In genomic region chr6:14728396-14729024, GRCh38 we compare ENCODE assay signal across 8 cellular contexts.
DNase-seq lines count a peak whose midpoint lies in the region; ATAC-seq and TF ChIP-seq lines count a peak whose summit lies in the region.
"Had no signal": no experiment of that assay in that cellular context is flagged by ENCODE, and none has a peak within 500 bp of the region (broad histone marks: within the 10 kb centered on the region; RNA-seq: fewer than 3 reads in every experiment).

No MANE protein-coding gene starts in this region.

- TF ChIP-seq POLR2A in Peyer's patch (IDR thresholded peaks at IDR 0.05): no peak

- H3K9me3 ChIP-seq in Peyer's patch (no peaks in the 10 kb centered on the region), skeletal muscle satellite cell (replicated peaks; ENCODE audit: low read length) (no peaks in the 10 kb centered on the region)
- H3K9me3 ChIP-seq: ovary had no signal

- H3K4me3 ChIP-seq in HL-60 (replicated peaks; ENCODE audit: insufficient read depth, low read length) (no peak overlapping the region), Peyer's patch (no peak overlapping the region), foreskin fibroblast (ENCODE audit: low read depth in 1 of 2, low read length in 2 of 2) (no peak overlapping the region), skeletal muscle satellite cell (ENCODE audit: low read length) (no peak overlapping the region)
- H3K4me3 ChIP-seq: ovary had no signal

- TF ChIP-seq CTCF in HL-60 (IDR thresholded peaks at IDR 0.05; ENCODE audit: insufficient read depth, low read length) (no peak), Peyer's patch (IDR thresholded peaks at IDR 0.05) (no peak), foreskin fibroblast (IDR thresholded peaks at IDR 0.05; ENCODE audit: low read depth, low read length) (no peak)

- H3K4me2 ChIP-seq in skeletal muscle satellite cell (ENCODE audit: low read length): no peak overlapping the region

- ATAC-seq in GM21723 (IDR thresholded peaks at IDR 0.05; ENCODE audit: unreplicated experiment): no peak
- no peak for ATAC-seq in GM21825 (IDR thresholded peaks at IDR 0.05; ENCODE audit: unreplicated experiment)

- H3K27me3 ChIP-seq in HL-60 (ENCODE audit: insufficient read depth, poor library complexity, severe bottlenecking): no peaks in the 10 kb centered on the region
- H3K27me3 ChIP-seq in Peyer's patch: no peaks in the 10 kb centered on the region
- H3K27me3 ChIP-seq in skeletal muscle satellite cell (ENCODE audit: control insufficient read depth, insufficient read depth, low read length): no peaks in the 10 kb centered on the region
- H3K27me3 ChIP-seq: ovary had no signal

- H3K27ac ChIP-seq in HL-60 (replicated peaks) (peak overlapping the region; percentile 65), Peyer's patch (peak overlapping the region; percentile 53 to 75 (median 62))
- H3K27ac ChIP-seq: ovary had no signal

- peak; percentile 68 to 93 for DNase-seq in HL-60 (ENCODE audit: low read depth in 1 of 2, low spot score in 1 of 2)
- DNase-seq in Peyer's patch: peak in 1 of 3 donors; percentile 66
- peak; percentile 80 to 85 for DNase-seq in foreskin fibroblast
- DNase-seq in NCI-H345 treated with DMSO at 0.1 percent for 48 hours (lab: John Stamatoyannopoulos, UW; ENCODE audit: unreplicated experiment): no peak

- H3K36me3 ChIP-seq in Peyer's patch: no peaks in the 10 kb centered on the region
- no peaks in the 10 kb centered on the region for H3K36me3 ChIP-seq in skeletal muscle satellite cell (ENCODE audit: insufficient read depth, low read length)
- H3K36me3 ChIP-seq: ovary had no signal

- peak overlapping the region; percentile 20 for H3K9ac ChIP-seq in skeletal muscle satellite cell (ENCODE audit: low read depth, low read length)

- H3K4me1 ChIP-seq in Peyer's patch: peaks cover 0 to 12% (median 2%) of the 10 kb centered on the region in 4 donors
- peaks cover 38% of the 10 kb centered on the region for H3K4me1 ChIP-seq in skeletal muscle satellite cell (ENCODE audit: control insufficient read depth, insufficient read depth, low read length)
